Comparison of ENCODE assay signal across 23 cellular contexts in the genomic region with DNA sequence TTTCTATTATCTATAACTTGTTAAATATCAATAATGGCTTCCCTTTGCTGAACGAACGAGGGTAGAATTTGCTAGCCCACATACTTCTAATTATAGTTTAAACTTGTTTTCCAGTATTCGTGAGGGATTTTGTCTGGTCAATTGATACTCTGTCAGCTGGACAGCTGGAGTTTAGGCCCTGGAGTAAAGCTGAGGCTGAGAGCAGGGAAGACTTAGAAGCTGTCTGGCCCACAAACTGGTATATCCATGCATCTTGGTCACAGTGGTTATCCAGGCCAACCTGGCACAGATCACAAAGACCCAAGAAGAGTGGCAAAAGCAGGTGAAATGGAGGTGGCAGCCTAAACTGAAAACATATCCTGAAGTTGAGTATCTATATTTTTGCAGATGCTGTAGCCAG. TPM values are rescaled to one million over a fixed set of nuclear protein-coding genes. Genes with fewer than 3 reads are reported as not detected.
DNase-seq lines count a peak whose midpoint lies in the region; ATAC-seq and TF ChIP-seq lines count a peak whose summit lies in the region.
"Had no signal": no experiment of that assay in that cellular context is flagged by ENCODE, and none has a peak within 500 bp of the region (broad histone marks: within the 10 kb centered on the region; RNA-seq: fewer than 3 reads in every experiment).

No MANE protein-coding gene starts in this region.

- H3K27me3 Mint-ChIP-seq in IgD-negative memory B cell (no peaks in the 10 kb centered on the region), nephron (ENCODE audit: low read depth) (no peaks in the 10 kb centered on the region), Calu3 (ENCODE audit: unreplicated experiment) (no peaks in the 10 kb centered on the region)
- no peaks in the 10 kb centered on the region for H3K27me3 Mint-ChIP-seq in dendritic cell treated with granulocyte-macrophage colony-stimulating factor and Interleukin-4, amounts not matched to agents 40 ng/mL and 50 ng/mL, for 4 days
- H3K27me3 Mint-ChIP-seq: CD4-positive, alpha-beta T cell; CD8-positive, alpha-beta memory T cell had no signal

- H3K9me3 ChIP-seq in smooth muscle cell (replicated peaks; ENCODE audit: low read depth) (no peaks in the 10 kb centered on the region), tibial artery (no peaks in the 10 kb centered on the region)
- H3K9me3 ChIP-seq: A549; BE2C; BLaER1 treated with 17β-estradiol and CSF1 and Interleukin-3, amounts not matched to agents 10 nM and 100 nM had no signal

- H3K4me1 Mint-ChIP-seq in IgD-negative memory B cell (peaks cover 8 to 17% (median 11%) of the 10 kb centered on the region in 3 donors), nephron (peaks cover 55% of the 10 kb centered on the region), Calu3 (ENCODE audit: low read depth, unreplicated experiment) (no peaks in the 10 kb centered on the region)
- peaks cover 89% of the 10 kb centered on the region for H3K4me1 Mint-ChIP-seq in dendritic cell treated with granulocyte-macrophage colony-stimulating factor and Interleukin-4, amounts not matched to agents 40 ng/mL and 50 ng/mL, for 4 days (ENCODE audit: low read depth)

- TF ChIP-seq CTCF in nephron (IDR thresholded peaks at IDR 0.05; ENCODE audit: unreplicated experiment in 3 of 3) (no peak), smooth muscle cell (IDR thresholded peaks at IDR 0.05; ENCODE audit: borderline replicate concordance, insufficient read depth, poor library complexity, severe bottlenecking) (no peak), Calu3 (IDR thresholded peaks at IDR 0.05; ENCODE audit: unreplicated experiment) (no peak), tibial artery (IDR thresholded peaks at IDR 0.05) (no peak)

- no peak overlapping the region for H3K4me3 Mint-ChIP-seq in IgD-negative memory B cell
- no peak overlapping the region for H3K4me3 Mint-ChIP-seq in dendritic cell treated with granulocyte-macrophage colony-stimulating factor and Interleukin-4, amounts not matched to agents 40 ng/mL and 50 ng/mL, for 4 days
- H3K4me3 Mint-ChIP-seq in nephron = peak overlapping the region in 2 of 3 experiments; percentile 13 to 54
- no peak overlapping the region for H3K4me3 Mint-ChIP-seq in Calu3 (ENCODE audit: low read depth, unreplicated experiment)
- H3K4me3 Mint-ChIP-seq: CD14-positive monocyte; CD4-positive, alpha-beta T cell; CD8-positive, alpha-beta memory T cell; GM23338; H9 had no signal

- no peaks in the 10 kb centered on the region for H3K27me3 ChIP-seq in smooth muscle cell (ENCODE audit: low read depth)
- H3K27me3 ChIP-seq in tibial artery = no peaks in the 10 kb centered on the region
- H3K27me3 ChIP-seq: BE2C; BLaER1 treated with 17β-estradiol and CSF1 and Interleukin-3, amounts not matched to agents 10 nM and 100 nM had no signal

- intact Hi-C loops in dendritic cell treated with granulocyte-macrophage colony-stimulating factor and Interleukin-4, amounts not matched to agents 40 ng/mL and 50 ng/mL, for 4 days (cut with micrococcal nuclease) = no loop called here
- intact Hi-C loops in Calu3 (cut with micrococcal nuclease; ENCODE audit: unreplicated experiment) (no loop called here), tibial artery (cut with DNase I; ENCODE audit: low total_unique reads) (no loop called here)

- WGBS in smooth muscle cell (ENCODE audit: low lambda C conversion rate) = 82% methylated on average over 3 of the region's 3 CpGs

- H3K79me2 ChIP-seq in smooth muscle cell (ENCODE audit: low read depth) = peaks cover 48% of the 10 kb centered on the region

- no peaks in the 10 kb centered on the region for H4K20me1 ChIP-seq in smooth muscle cell (ENCODE audit: low read depth)

- CTCF ChIA-PET in Calu3 (lab: Charles Lee) = no interaction called here

- no peak for ATAC-seq in activated CD4-positive, CD25-positive, alpha-beta regulatory T cell treated with anti-CD3 and anti-CD28 coated beads, Interleukin-2, amount 50 U/mL, for 24 hours
- ATAC-seq: A549, GM23338, HCT116 had no signal

- peak overlapping the region in 2 of 3 donors; percentile 7 to 66 for H3K27ac Mint-ChIP-seq in IgD-negative memory B cell
- peak overlapping the region; percentile 14 for H3K27ac Mint-ChIP-seq in dendritic cell treated with granulocyte-macrophage colony-stimulating factor and Interleukin-4, amounts not matched to agents 40 ng/mL and 50 ng/mL, for 4 days
- peak overlapping the region in 2 of 3 experiments; percentile 63 to 64 for H3K27ac Mint-ChIP-seq in nephron
- no peak overlapping the region for H3K27ac Mint-ChIP-seq in Calu3 (ENCODE audit: unreplicated experiment)
- H3K27ac Mint-ChIP-seq: CD4-positive, alpha-beta T cell; CD8-positive, alpha-beta memory T cell; GM23338; H9 had no signal

- no peaks in the 10 kb centered on the region for H3K9me3 Mint-ChIP-seq in IgD-negative memory B cell
- H3K9me3 Mint-ChIP-seq in dendritic cell treated with granulocyte-macrophage colony-stimulating factor and Interleukin-4, amounts not matched to agents 40 ng/mL and 50 ng/mL, for 4 days = no peaks in the 10 kb centered on the region
- H3K9me3 Mint-ChIP-seq in nephron = no peaks in the 10 kb centered on the region
- no peaks in the 10 kb centered on the region for H3K9me3 Mint-ChIP-seq in Calu3 (ENCODE audit: low read depth, unreplicated experiment)
- H3K9me3 Mint-ChIP-seq: CD14-positive monocyte; CD4-positive, alpha-beta T cell; CD8-positive, alpha-beta memory T cell; GM23338; H9 had no signal

- DNase-seq in smooth muscle cell (lab: John Stamatoyannopoulos, UW; ENCODE audit: unreplicated experiment) (no peak), Calu3 (no peak), tibial artery (no peak)
- DNase-seq: 8988T; ACHN; AML-193; BE2C; CD4-positive, alpha-beta T cell; CD8-positive, alpha-beta memory T cell; DMS53; DMS79 treated with DMSO at 0.1 percent for 48 hours; GF-D8; H9 had no signal

- H3K4me3 ChIP-seq in smooth muscle cell (no peak overlapping the region), tibial artery (no peak overlapping the region)
- H3K4me3 ChIP-seq: A549; BLaER1 treated with 17β-estradiol and CSF1 and Interleukin-3, amounts not matched to agents 10 nM and 100 nM; GM23338 had no signal

- peaks cover 20% of the 10 kb centered on the region for H3F3A ChIP-seq in smooth muscle cell (ENCODE audit: low read depth)

- no peaks in the 10 kb centered on the region for H3K36me3 ChIP-seq in smooth muscle cell (ENCODE audit: low read depth)
- peaks cover 0 to 5% (median 0%) of the 10 kb centered on the region in 3 donors for H3K36me3 ChIP-seq in tibial artery
- H3K36me3 ChIP-seq: BE2C had no signal

- H3K4me2 ChIP-seq in smooth muscle cell = no peak overlapping the region
- H3K4me2 ChIP-seq: A549, GM23338 had no signal

- BruUV-seq in Calu3 (replicated peaks; lab: Mats Ljungman, UMichigan) = no TSS peak

- H3K36me3 Mint-ChIP-seq in IgD-negative memory B cell (peaks cover 9% of the 10 kb centered on the region), nephron (ENCODE audit: low read depth) (peaks cover 20% of the 10 kb centered on the region), Calu3 (ENCODE audit: insufficient read depth, unreplicated experiment) (no peaks in the 10 kb centered on the region)
- H3K36me3 Mint-ChIP-seq in dendritic cell treated with granulocyte-macrophage colony-stimulating factor and Interleukin-4, amounts not matched to agents 40 ng/mL and 50 ng/mL, for 4 days (ENCODE audit: low read depth) = peaks cover 82% of the 10 kb centered on the region

- peaks cover 32% of the 10 kb centered on the region for H3K4me1 ChIP-seq in smooth muscle cell (ENCODE audit: low read depth)
- no peaks in the 10 kb centered on the region for H3K4me1 ChIP-seq in tibial artery
- H3K4me1 ChIP-seq: A549, BE2C had no signal

- H2AFZ ChIP-seq in smooth muscle cell (ENCODE audit: low read depth) = no peak overlapping the region
- H2AFZ ChIP-seq: GM23338 had no signal

- no peak overlapping the region for H3K9ac ChIP-seq in smooth muscle cell (ENCODE audit: low read depth)
- H3K9ac ChIP-seq: BLaER1 treated with 17β-estradiol and CSF1 and Interleukin-3, amounts not matched to agents 10 nM and 100 nM had no signal

- H3K27ac ChIP-seq in smooth muscle cell (ENCODE audit: low read depth) = peak overlapping the region; percentile 99
- no peak overlapping the region for H3K27ac ChIP-seq in tibial artery
- H3K27ac ChIP-seq: A549; BLaER1 treated with 17β-estradiol and CSF1 and Interleukin-3, amounts not matched to agents 10 nM and 100 nM had no signal

RNA-seq across cellular contexts. Expression of a gene that starts 19.3 kb away (rescaled TPM):
- 9.0 TPM for polyA plus RNA-seq in IgD-negative memory B cell
- 10.9 and 15.4 TPM in 2 replicates for total RNA-seq in smooth muscle cell
- polyA plus RNA-seq in smooth muscle cell = 5.6 and 6.1 TPM in 2 replicates
- 0.07 and 0.52 TPM in 2 replicates for total RNA-seq in Calu3 (2022)
- total RNA-seq: G401 had no signal

Comparison
In these comparisons a context has a peak if more than half of its experiments do, and no peak if none do; other contexts are left out.
1. H3K4me3 Mint-ChIP-seq: peak in nephron (2 of 3); none in IgD-negative memory B cell (0 of 4), dendritic cell treated with granulocyte-macrophage colony-stimulating factor and Interleukin-4, amounts not matched to agents 40 ng/mL and 50 ng/mL, for 4 days (single experiment) and Calu3 (single experiment).